8 cellular contexts compared by ENCODE assay signal in the genomic region with DNA sequence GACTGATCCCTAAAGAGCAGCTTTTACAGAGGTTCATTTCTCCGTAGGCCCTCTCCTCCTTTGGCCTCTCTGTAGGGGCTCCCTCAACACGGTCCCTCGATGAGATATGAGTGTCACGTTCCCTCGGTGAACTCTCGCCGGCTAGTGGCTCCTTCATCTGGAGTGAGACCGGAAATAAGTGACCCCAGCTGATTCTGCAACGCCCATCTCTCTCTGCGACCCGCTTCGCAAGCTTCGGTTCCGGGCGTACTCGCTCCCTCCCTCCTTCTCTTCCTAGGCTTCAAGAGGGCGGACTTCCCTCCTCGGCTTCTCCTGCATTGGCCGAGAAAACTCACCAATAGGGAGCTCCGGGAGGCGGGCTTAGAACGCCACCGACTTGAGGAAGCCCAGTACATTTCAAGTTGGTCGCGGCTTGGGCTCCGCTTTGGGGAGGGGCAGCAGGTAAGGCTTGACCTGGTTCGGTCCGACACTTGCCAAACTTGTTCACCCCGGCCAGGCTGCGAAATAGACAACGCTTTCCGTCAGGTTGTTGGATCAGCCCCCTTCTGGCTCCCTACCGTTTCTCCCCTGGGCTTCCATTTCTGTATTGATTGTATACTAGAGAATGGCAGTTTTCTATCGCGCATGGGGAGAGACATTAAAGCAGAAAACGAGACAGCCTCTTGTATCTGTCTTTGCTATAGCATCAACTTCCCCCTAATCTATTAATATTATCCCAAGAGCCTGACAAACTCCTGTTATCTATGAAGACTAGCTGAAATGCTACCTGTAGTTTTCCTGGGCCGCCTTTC. TPM values are rescaled to one million over a fixed set of nuclear protein-coding genes. Genes with fewer than 3 reads are reported as not detected.
DNase-seq lines count a peak whose midpoint lies in the region; ATAC-seq and TF ChIP-seq lines count a peak whose summit lies in the region.

A gene (minus strand): TSS at position 248 of the 791 bp plus-strand sequence. CDS start 2,816 bp downstream, outside the sequence.
A gene with protein sequence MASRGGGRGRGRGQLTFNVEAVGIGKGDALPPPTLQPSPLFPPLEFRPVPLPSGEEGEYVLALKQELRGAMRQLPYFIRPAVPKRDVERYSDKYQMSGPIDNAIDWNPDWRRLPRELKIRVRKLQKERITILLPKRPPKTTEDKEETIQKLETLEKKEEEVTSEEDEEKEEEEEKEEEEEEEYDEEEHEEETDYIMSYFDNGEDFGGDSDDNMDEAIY (plus strand): TSS at position 363 of the 791 bp plus-strand sequence. CDS start 10,176 bp downstream, outside the sequence.

- no peaks in the 10 kb centered on the region for H3K27me3 ChIP-seq in BE2C

- CTCF ChIA-PET in activated CD4-positive, alpha-beta T cell treated with anti-CD3 and anti-CD28 coated beads for 36 hours (lab: Charles Lee), result interaction anchor here (0.7 to 6.1 kb wide), 23 partner anchors 8 to 119 kb away, joined by 3 to 46 read pairs (median 5); a partner anchor contains a TSS

- peak; percentile 92 for TF ChIP-seq POLR2A in GM19193 (IDR thresholded peaks at IDR 0.05; ENCODE audit: extremely low read depth, insufficient read depth, insufficient read length)

- peaks cover 20% of the 10 kb centered on the region for H3K36me3 Mint-ChIP-seq in activated CD4-positive, alpha-beta T cell treated with anti-CD3 and anti-CD28 coated beads for 36 hours (ENCODE audit: low read depth)

- ATAC-seq in HG03432 (IDR thresholded peaks at IDR 0.05; ENCODE audit: unreplicated experiment), result peak; percentile 92
- ATAC-seq in activated CD4-positive, alpha-beta T cell treated with anti-CD3 and anti-CD28 coated beads for 36 hours, result peak; percentile 88
- peak; percentile 95 for ATAC-seq in left colon

- peak within 1 kb of the TSS; percentile 85 for H3K4me3 Mint-ChIP-seq in activated CD4-positive, alpha-beta T cell treated with anti-CD3 and anti-CD28 coated beads for 36 hours

- H3K9me3 ChIP-seq in BE2C, result no peaks in the 10 kb centered on the region

- POLR2A ChIA-PET in activated CD4-positive, alpha-beta T cell treated with anti-CD3 and anti-CD28 coated beads for 36 hours (lab: Charles Lee), result interaction anchor here (0.6 to 4.7 kb wide), 17 partner anchors 8 to 139 kb away, joined by 3 to 38 read pairs (median 5); a partner anchor contains a TSS

- no peak for TF ChIP-seq CTCF in BE2C (IDR thresholded peaks at IDR 0.05; ENCODE audit: low read depth, low read length)

- peaks cover 4% of the 10 kb centered on the region for H3K4me1 ChIP-seq in BE2C

- H3K4me3 ChIP-seq in BE2C (ENCODE audit: low read depth, low read length), result peak within 1 kb of the TSS; percentile 61

- peaks cover 30% of the 10 kb centered on the region for H3K4me1 Mint-ChIP-seq in activated CD4-positive, alpha-beta T cell treated with anti-CD3 and anti-CD28 coated beads for 36 hours

- peak; percentile 92 for DNase-seq in BE2C
- DNase-seq in NCI-H510A treated with DMSO at 0.1 percent for 48 hours (lab: John Stamatoyannopoulos, UW), result peak; percentile 91
- peak; percentile 95 for DNase-seq in activated CD4-positive, alpha-beta T cell treated with anti-CD3 and anti-CD28 coated beads for 36 hours
- peak; percentile 97 to 98 for DNase-seq in left colon
- DNase-seq in stimulated activated CD4-positive, alpha-beta T cell treated with anti-CD3 and anti-CD28 coated beads, Interleukin-1b, Interleukin-23, amount 100 ng/mL, for 4 hours (ENCODE audit: low read depth in 2 of 2), result peak; percentile 81

- peak within 1 kb of the TSS; percentile 87 for H3K27ac Mint-ChIP-seq in activated CD4-positive, alpha-beta T cell treated with anti-CD3 and anti-CD28 coated beads for 36 hours

- no peaks in the 10 kb centered on the region for H3K27me3 Mint-ChIP-seq in activated CD4-positive, alpha-beta T cell treated with anti-CD3 and anti-CD28 coated beads for 36 hours

- H3K27ac ChIP-seq in cingulate gyrus (ENCODE audit: low read depth, low read length), result peak within 1 kb of the TSS; percentile 91

- H3K9me3 Mint-ChIP-seq in activated CD4-positive, alpha-beta T cell treated with anti-CD3 and anti-CD28 coated beads for 36 hours (ENCODE audit: low read depth), result peaks cover 10% of the 10 kb centered on the region

- H3K36me3 ChIP-seq in BE2C, result no peaks in the 10 kb centered on the region

- intact Hi-C loops in activated CD4-positive, alpha-beta T cell treated with anti-CD3 and anti-CD28 coated beads for 36 hours (cut with DNase I, micrococcal nuclease), result loop anchor here (1.0 to 5.0 kb wide), 11 partner anchors 8 to 105 kb away; a partner anchor contains a TSS
- intact Hi-C loops in left colon (cut with DNase I, micrococcal nuclease), result loop anchor here in 1 of 2 donors (10.0 kb wide), 1 partner anchor 50 kb away; a partner anchor contains a TSS

RNA-seq across cellular contexts. Expression of the first gene that starts in this region (rescaled TPM):
- polyA plus RNA-seq in BE2C (2012; ENCODE audit: insufficient read depth, insufficient read length, low read depth), result 7.9 TPM
- total RNA-seq in activated CD4-positive, alpha-beta T cell treated with anti-CD3 and anti-CD28 coated beads for 36 hours, result 1 to 10 TPM; 5.8 to 6.1 TPM
- total RNA-seq in left colon, result under 1 TPM; 0.27 to 0.42 TPM

RNA-seq across cellular contexts. Expression of the second gene that starts in this region (rescaled TPM):
- polyA plus RNA-seq in BE2C (2012; ENCODE audit: insufficient read depth, insufficient read length, low read depth), result 16.8 TPM
- 10 to 100 TPM; 19.3 to 22.4 TPM for total RNA-seq in activated CD4-positive, alpha-beta T cell treated with anti-CD3 and anti-CD28 coated beads for 36 hours
- 10 to 100 TPM; 13.6 to 17.0 TPM for total RNA-seq in left colon

Comparison
In these comparisons a context has a peak if more than half of its experiments do, and no peak if none do; other contexts are left out.
1. Peak in every context shown above with its lines: DNase-seq, ATAC-seq, H3K4me3 ChIP-seq and H3K27ac ChIP-seq.
2. RNA of the first gene that starts in this region (total RNA-seq): 5.8 to 6.1 TPM in activated CD4-positive, alpha-beta T cell treated with anti-CD3 and anti-CD28 coated beads for 36 hours; 0.27 to 0.42 TPM in left colon; every median in the first group is over 4 times any median in the second.